8 cellular contexts compared by ENCODE assay signal in genomic region chr12:133181238-133181959, GRCh38. TPM values are rescaled to one million over a fixed set of nuclear protein-coding genes. Genes with fewer than 3 reads are reported as not detected.
DNase-seq lines count a peak whose midpoint lies in the region; ATAC-seq and TF ChIP-seq lines count a peak whose summit lies in the region.

TSS of gene ZNF268 (plus strand) at chr12:133181495. CDS start at chr12:133181998, 503 bp downstream.

- H3K4me3 ChIP-seq in GM23338 (peak within 1 kb of the TSS; percentile 92), RWPE2 (ENCODE audit: severe bottlenecking) (peak within 1 kb of the TSS; percentile 71), fibroblast of the aortic adventitia (ENCODE audit: low read depth, low read length) (peak within 1 kb of the TSS; percentile 99)

- TF ChIP-seq CTCF in GM23338 (conservative IDR thresholded peaks at IDR 0.05; ENCODE audit: low read depth in 2 of 2), result peak; percentile 82 to 83
- peak; percentile 79 for TF ChIP-seq CTCF in RWPE2 (IDR thresholded peaks at IDR 0.05; ENCODE audit: poor library complexity, severe bottlenecking)
- peak; percentile 84 for TF ChIP-seq CTCF in fibroblast of the aortic adventitia (IDR thresholded peaks at IDR 0.05; ENCODE audit: insufficient read depth, low read length)
- TF ChIP-seq CTCF in nephron progenitor cell (IDR thresholded peaks at IDR 0.05), result peak; percentile 69

- peak; percentile 99 for ATAC-seq in GM23338
- ATAC-seq in RWPE2 (ENCODE audit: low read depth), result peak; percentile 82
- peak; percentile 99 for ATAC-seq in stimulated activated naive CD8-positive, alpha-beta T cell treated with anti-CD3 and anti-CD28 coated beads, Interleukin-15, amount 100 ng/mL, for 72 hours

- H3K4me1 Mint-ChIP-seq in GM23338 (peaks cover 5% of the 10 kb centered on the region; the same call in 1 of the 3 replicates), nephron progenitor cell (peaks cover 7% of the 10 kb centered on the region)
- H3K4me1 Mint-ChIP-seq in stimulated activated naive CD8-positive, alpha-beta T cell treated with anti-CD3 and anti-CD28 coated beads, Interleukin-15, amount 100 ng/mL, for 72 hours, result peaks cover 22% of the 10 kb centered on the region

- peaks cover 77% of the 10 kb centered on the region for H3K36me3 Mint-ChIP-seq in GM23338 (ENCODE audit: low read depth)
- peaks cover 72% of the 10 kb centered on the region for H3K36me3 Mint-ChIP-seq in nephron progenitor cell (ENCODE audit: low read depth)

- no peaks in the 10 kb centered on the region for H4K20me1 ChIP-seq in GM23338 (replicated peaks; ENCODE audit: insufficient read depth)

- H3K79me2 ChIP-seq in GM23338 (replicated peaks; ENCODE audit: insufficient read depth), result peaks cover 21% of the 10 kb centered on the region

- DNase-seq in ELF-1 (ENCODE audit: low read depth, low spot score), result peak; percentile 97
- DNase-seq in GM23338 (ENCODE audit: low spot score), result peak; percentile 98
- peak; percentile 90 for DNase-seq in LHCN-M2 (ENCODE audit: low read depth)
- DNase-seq in RWPE2 (ENCODE audit: low spot score), result peak; percentile 73
- DNase-seq in activated effector memory CD4-positive, alpha-beta T cell treated with Interleukin-2 at 50 U/mL for 16 hours, result peak; percentile 80
- DNase-seq in fibroblast of the aortic adventitia (ENCODE audit: low read depth), result peak; percentile 94
- peak; percentile 93 for DNase-seq in nephron progenitor cell
- DNase-seq in stimulated activated naive CD8-positive, alpha-beta T cell treated with anti-CD3 and anti-CD28 coated beads, Interleukin-15, amount 100 ng/mL, for 72 hours, result peak; percentile 91 to 95

- peaks cover 15% of the 10 kb centered on the region; the same call in 1 of the 2 replicates for H3K9me2 ChIP-seq in GM23338 (ENCODE audit: insufficient read depth)

- H3K9me3 ChIP-seq in RWPE2 (ENCODE audit: severe bottlenecking), result peaks cover 11% of the 10 kb centered on the region

- H3K4me3 Mint-ChIP-seq in GM23338, result peak within 1 kb of the TSS; percentile 98
- H3K4me3 Mint-ChIP-seq in nephron progenitor cell, result peak within 1 kb of the TSS; percentile 100
- peak within 1 kb of the TSS; percentile 98 to 99 for H3K4me3 Mint-ChIP-seq in stimulated activated naive CD8-positive, alpha-beta T cell treated with anti-CD3 and anti-CD28 coated beads, Interleukin-15, amount 100 ng/mL, for 72 hours

- H3K27me3 ChIP-seq in GM23338 (ENCODE audit: insufficient read depth), result no peaks in the 10 kb centered on the region
- no peaks in the 10 kb centered on the region for H3K27me3 ChIP-seq in RWPE2 (ENCODE audit: insufficient read depth, poor library complexity, severe bottlenecking)

- H3K27me3 Mint-ChIP-seq in GM23338 (ENCODE audit: insufficient read depth, low read depth, poor library complexity), result peaks cover 18% of the 10 kb centered on the region
- peaks cover 8% of the 10 kb centered on the region for H3K27me3 Mint-ChIP-seq in nephron progenitor cell (ENCODE audit: low read depth, poor library complexity)
- H3K27me3 Mint-ChIP-seq in stimulated activated naive CD8-positive, alpha-beta T cell treated with anti-CD3 and anti-CD28 coated beads, Interleukin-15, amount 100 ng/mL, for 72 hours, result no peaks in the 10 kb centered on the region

- H3K4me2 ChIP-seq in GM23338, result peak within 1 kb of the TSS; percentile 89

- H3K4me1 ChIP-seq in GM23338 (ENCODE audit: insufficient read depth) (no peaks in the 10 kb centered on the region), RWPE2 (ENCODE audit: insufficient read depth, poor library complexity, severe bottlenecking) (no peaks in the 10 kb centered on the region)

- H3K36me3 ChIP-seq in GM23338 (ENCODE audit: insufficient read depth) (peaks cover 19% of the 10 kb centered on the region; the same call in 1 of the 2 replicates), RWPE2 (ENCODE audit: low read depth) (peaks cover 42% of the 10 kb centered on the region)

- peaks cover 100% of the 10 kb centered on the region for H3K9me3 Mint-ChIP-seq in GM23338
- peaks cover 96% of the 10 kb centered on the region for H3K9me3 Mint-ChIP-seq in nephron progenitor cell
- peaks cover 56 to 76% of the 10 kb centered on the region in 2 donors for H3K9me3 Mint-ChIP-seq in stimulated activated naive CD8-positive, alpha-beta T cell treated with anti-CD3 and anti-CD28 coated beads, Interleukin-15, amount 100 ng/mL, for 72 hours

- H3K27ac ChIP-seq in GM23338 (ENCODE audit: low read depth) (peak within 1 kb of the TSS; percentile 83; the same call in 1 of the 2 replicates), RWPE2 (ENCODE audit: poor library complexity, severe bottlenecking) (peak within 1 kb of the TSS; percentile 1)

- H2AFZ ChIP-seq in GM23338, result peak within 1 kb of the TSS; percentile 96

- no peaks in the 10 kb centered on the region for H3F3A ChIP-seq in GM23338 (replicated peaks; ENCODE audit: low read depth)

- H3K27ac Mint-ChIP-seq in GM23338 (peak within 1 kb of the TSS; percentile 96), nephron progenitor cell (peak within 1 kb of the TSS; percentile 97)
- peak within 1 kb of the TSS; percentile 96 for H3K27ac Mint-ChIP-seq in stimulated activated naive CD8-positive, alpha-beta T cell treated with anti-CD3 and anti-CD28 coated beads, Interleukin-15, amount 100 ng/mL, for 72 hours

TF ChIP-seq in GM23338, 12 proteins besides CTCF, POLR2A, EP300 and RAD21:
- TF ChIP-seq POLR2AphosphoS5 (IDR thresholded peaks at IDR 0.05; ENCODE audit: low read depth) (peak; percentile 92), ZNF331 (CRISPR knock-in tag; IDR thresholded peaks at IDR 0.05; ENCODE audit: low read depth) (no peak), JUNB (IDR thresholded peaks at IDR 0.05; ENCODE audit: unreplicated experiment) (no peak), EZH2phosphoT487 (IDR thresholded peaks at IDR 0.05; ENCODE audit: unreplicated experiment) (no peak), CREB1 (CRISPR knock-in tag; IDR thresholded peaks at IDR 0.05; ENCODE audit: low read depth) (peak; percentile 99)
- TF ChIP-seq, protein P1, sequence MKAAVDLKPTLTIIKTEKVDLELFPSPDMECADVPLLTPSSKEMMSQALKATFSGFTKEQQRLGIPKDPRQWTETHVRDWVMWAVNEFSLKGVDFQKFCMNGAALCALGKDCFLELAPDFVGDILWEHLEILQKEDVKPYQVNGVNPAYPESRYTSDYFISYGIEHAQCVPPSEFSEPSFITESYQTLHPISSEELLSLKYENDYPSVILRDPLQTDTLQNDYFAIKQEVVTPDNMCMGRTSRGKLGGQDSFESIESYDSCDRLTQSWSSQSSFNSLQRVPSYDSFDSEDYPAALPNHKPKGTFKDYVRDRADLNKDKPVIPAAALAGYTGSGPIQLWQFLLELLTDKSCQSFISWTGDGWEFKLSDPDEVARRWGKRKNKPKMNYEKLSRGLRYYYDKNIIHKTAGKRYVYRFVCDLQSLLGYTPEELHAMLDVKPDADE (IDR thresholded peaks at IDR 0.05), result peak; percentile 98
TF ChIP-seq in GM23338: peak in this region for 3.

RNA-seq across cellular contexts. Expression of gene ZNF268, which starts in this region (rescaled TPM):
- 17.5 and 25.2 TPM in 2 replicates for total RNA-seq in GM23338 (2014; rRNA removed; shearing (Covaris generic))
- polyA plus RNA-seq in GM23338 (2016; fragmentation: Nextera tagmentation; extraction: Ambion mirVana), result 11.2 and 15.1 TPM in 2 replicates
- total RNA-seq in LHCN-M2 (2014; rRNA removed) (19.3 and 24.0 TPM in 2 replicates), fibroblast of the aortic adventitia (ENCODE audit: low replicate concordance) (11.8 and 22.9 TPM in 2 replicates)
- 6.3 TPM for polyA plus RNA-seq in LHCN-M2 (2012)

Comparison
In these comparisons a context has a peak if more than half of its experiments do, and no peak if none do; other contexts are left out.
1. Peak in every context shown above with its lines: DNase-seq, ATAC-seq, H3K4me3 ChIP-seq and H3K27ac ChIP-seq.